Comparison of ENCODE assay signal across 29 cellular contexts in genomic region chr2:171575606-171576005, GRCh38.
"Had no signal": no experiment of that assay in that cellular context is flagged by ENCODE, and none has a peak within 500 bp of the region (broad histone marks: within the 10 kb centered on the region; RNA-seq: fewer than 3 reads in every experiment).

No MANE protein-coding gene starts in this region.

- H3K27ac Mint-ChIP-seq: naive thymus-derived CD8-positive, alpha-beta T cell; natural killer cell treated with Interleukin-12 subunit alpha and Interleukin-12 subunit beta and Interleukin-15 and Interleukin-18, amount 100 ng/mL, for 72 hours; nephron progenitor cell; progenitor cell of endocrine pancreas; stimulated activated effector memory CD8-positive, alpha-beta T cell treated with anti-CD3 and anti-CD28 coated beads, Interleukin-12 subunit alpha, Interleukin-12 subunit beta, amount 100 ng/mL, for 72 hours; stimulated activated naive B cell treated with anti-CD40 and anti-IgM and Interleukin-4, amounts not matched to agents 10 μg/mL and 1 μg/mL and 100 μg/mL, for 72 hours; stimulated activated naive CD8-positive, alpha-beta T cell treated with anti-CD3 and anti-CD28 coated beads, Interleukin-15, Interleukin-2, amounts not matched to agents 100 ng/mL and 50 ng/mL, for 24 hours; type B pancreatic cell had no signal

- H2AFZ ChIP-seq: parathyroid adenoma had no signal

- H3K9me3 Mint-ChIP-seq: naive thymus-derived CD8-positive, alpha-beta T cell; natural killer cell treated with Interleukin-12 subunit alpha and Interleukin-12 subunit beta and Interleukin-15 and Interleukin-18, amount 100 ng/mL, for 72 hours; nephron progenitor cell; stimulated activated effector memory CD8-positive, alpha-beta T cell treated with anti-CD3 and anti-CD28 coated beads, Interleukin-12 subunit alpha, Interleukin-12 subunit beta, amount 100 ng/mL, for 72 hours; stimulated activated naive B cell treated with anti-CD40 and anti-IgM and Interleukin-4, amounts not matched to agents 10 μg/mL and 1 μg/mL and 100 μg/mL, for 72 hours; stimulated activated naive CD8-positive, alpha-beta T cell treated with anti-CD3 and anti-CD28 coated beads, Interleukin-15, Interleukin-2, amounts not matched to agents 100 ng/mL and 50 ng/mL, for 24 hours; type B pancreatic cell had no signal

- H3K4me1 Mint-ChIP-seq: nephron progenitor cell had no signal

- H3K36me3 Mint-ChIP-seq: naive thymus-derived CD8-positive, alpha-beta T cell; natural killer cell treated with Interleukin-12 subunit alpha and Interleukin-12 subunit beta and Interleukin-15 and Interleukin-18, amount 100 ng/mL, for 72 hours; stimulated activated effector memory CD8-positive, alpha-beta T cell treated with anti-CD3 and anti-CD28 coated beads, Interleukin-12 subunit alpha, Interleukin-12 subunit beta, amount 100 ng/mL, for 72 hours; stimulated activated naive B cell treated with anti-CD40 and anti-IgM and Interleukin-4, amounts not matched to agents 10 μg/mL and 1 μg/mL and 100 μg/mL, for 72 hours; type B pancreatic cell had no signal

- H3K79me2 ChIP-seq: parathyroid adenoma had no signal

- H3K36me3 ChIP-seq: ovary, right lobe of liver, sigmoid colon, stomach, thoracic aorta, thyroid gland, tibial nerve, upper lobe of right lung, uterus had no signal

- H3K4me3 ChIP-seq: ovary, psoas muscle, right lobe of liver, sigmoid colon, stomach, thoracic aorta, thyroid gland, tibial nerve, upper lobe of right lung, uterus had no signal

- DNase-seq: naive thymus-derived CD8-positive, alpha-beta T cell; nephron progenitor cell; occipital lobe; ovary; posterior cingulate gyrus; psoas muscle; right cardiac atrium; right lobe of liver; sigmoid colon; small intestine; stimulated activated CD4-positive, alpha-beta T cell treated with anti-CD3 and anti-CD28 coated beads, Interleukin-15, amount 100 ng/mL, for 24 hours; stimulated activated CD4-positive, alpha-beta T cell treated with anti-CD3 and anti-CD28 coated beads, Interleukin-2, amount 100 ng/mL, for 24 hours; stimulated activated CD4-positive, alpha-beta T cell treated with anti-CD3 and anti-CD28 coated beads, Interleukin-2, amount 100 ng/mL, for 48 hours; stimulated activated CD4-positive, alpha-beta T cell treated with anti-CD3 and anti-CD28 coated beads, Interleukin-4, amount 100 ng/mL, for 24 hours; stimulated activated naive B cell treated with anti-CD40 and anti-IgM and Interleukin-4, amounts not matched to agents 10 μg/mL and 1 μg/mL and 100 μg/mL, for 72 hours; stimulated activated naive CD4-positive, alpha-beta T cell treated with Interleukin-2 at 50 U/mL for 16 hours; stomach; thyroid gland; upper lobe of right lung; uterus had no signal

- H3K4me1 ChIP-seq: parathyroid adenoma, psoas muscle, right lobe of liver, sigmoid colon, stomach, thyroid gland, tibial nerve, upper lobe of right lung, uterus had no signal

- H3K9ac ChIP-seq: parathyroid adenoma had no signal

- H3K9me3 ChIP-seq: ovary, psoas muscle, right lobe of liver, sigmoid colon, stomach, thoracic aorta, thyroid gland, tibial nerve, upper lobe of right lung, uterus had no signal

- H3K4me3 Mint-ChIP-seq: naive thymus-derived CD8-positive, alpha-beta T cell; natural killer cell treated with Interleukin-12 subunit alpha and Interleukin-12 subunit beta and Interleukin-15 and Interleukin-18, amount 100 ng/mL, for 72 hours; nephron progenitor cell; neural crest cell; stimulated activated effector memory CD8-positive, alpha-beta T cell treated with anti-CD3 and anti-CD28 coated beads, Interleukin-12 subunit alpha, Interleukin-12 subunit beta, amount 100 ng/mL, for 72 hours; stimulated activated naive B cell treated with anti-CD40 and anti-IgM and Interleukin-4, amounts not matched to agents 10 μg/mL and 1 μg/mL and 100 μg/mL, for 72 hours; stimulated activated naive CD8-positive, alpha-beta T cell treated with anti-CD3 and anti-CD28 coated beads, Interleukin-15, Interleukin-2, amounts not matched to agents 100 ng/mL and 50 ng/mL, for 24 hours; type B pancreatic cell had no signal

- H3K27ac ChIP-seq: ovary, parathyroid adenoma, psoas muscle, right lobe of liver, sigmoid colon, stomach, thoracic aorta, thyroid gland, tibial nerve, upper lobe of right lung, uterus had no signal

- ATAC-seq: naive thymus-derived CD8-positive, alpha-beta T cell; natural killer cell treated with Interleukin-12 subunit alpha and Interleukin-12 subunit beta and Interleukin-15 and Interleukin-18, amount 100 ng/mL, for 72 hours; psoas muscle; right cardiac atrium; right lobe of liver; stimulated activated effector memory CD8-positive, alpha-beta T cell treated with anti-CD3 and anti-CD28 coated beads, Interleukin-12 subunit alpha, Interleukin-12 subunit beta, amount 100 ng/mL, for 72 hours; stimulated activated naive B cell treated with anti-CD40 and anti-IgM and Interleukin-4, amounts not matched to agents 10 μg/mL and 1 μg/mL and 100 μg/mL, for 72 hours; upper lobe of right lung had no signal

- H3K27me3 ChIP-seq: ovary, right lobe of liver, stomach, thyroid gland, tibial nerve, upper lobe of right lung, uterus had no signal

- H3K27me3 Mint-ChIP-seq: naive thymus-derived CD8-positive, alpha-beta T cell; stimulated activated naive CD8-positive, alpha-beta T cell treated with anti-CD3 and anti-CD28 coated beads, Interleukin-15, Interleukin-2, amounts not matched to agents 100 ng/mL and 50 ng/mL, for 24 hours had no signal
